In the genomic region with DNA sequence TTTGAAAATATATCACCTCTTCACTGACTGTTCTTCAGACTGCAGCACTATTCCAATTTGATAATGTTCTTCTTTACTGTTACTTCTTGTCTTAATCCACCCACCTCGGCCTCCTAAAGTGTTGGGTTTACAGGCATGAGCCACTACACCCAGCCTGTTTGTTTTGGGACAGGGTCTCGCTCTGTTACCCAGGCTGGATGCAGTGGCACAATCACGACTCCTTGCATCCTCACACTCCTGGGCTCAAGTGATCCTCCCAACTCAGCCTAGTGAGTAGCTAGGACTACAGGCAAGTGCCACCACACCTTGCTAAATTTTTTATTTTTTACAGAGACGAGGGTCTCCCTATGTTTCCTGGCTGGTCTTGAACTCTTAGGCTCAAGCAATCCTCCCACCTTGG, we compare ENCODE assay signal across 34 cellular contexts.
"Had no signal": no experiment of that assay in that cellular context is flagged by ENCODE, and none has a peak within 500 bp of the region (broad histone marks: within the 10 kb centered on the region; RNA-seq: fewer than 3 reads in every experiment).

No MANE protein-coding gene starts in this region.

- H3K4me3 Mint-ChIP-seq: activated CD4-positive, alpha-beta memory T cell treated with anti-CD3 and anti-CD28 coated beads, Interleukin-2, amount 10 ng/mL, durations not matched to agents 7 days and 5 days; activated CD8-positive, alpha-beta memory T cell treated with anti-CD3 and anti-CD28 coated beads, Interleukin-2, amount 10 ng/mL, durations not matched to agents 7 days and 5 days; activated naive CD4-positive, alpha-beta T cell treated with anti-CD3 and anti-CD28 coated beads, Interleukin-2, amount 50 U/mL, for 24 hours; activated naive CD8-positive, alpha-beta T cell treated with anti-CD3 and anti-CD28 coated beads, Interleukin-2, amount 10 ng/mL, durations not matched to agents 7 days and 5 days; central memory CD8-positive, alpha-beta T cell had no signal

- H3K9me3 ChIP-seq: ascending aorta had no signal

- H3K27me3 ChIP-seq: ascending aorta, cardiac muscle cell had no signal

- DNase-seq: activated CD4-positive, alpha-beta memory T cell treated with anti-CD3 and anti-CD28 coated beads, Interleukin-2, amount 10 ng/mL, durations not matched to agents 7 days and 5 days; activated CD4-positive, alpha-beta T cell treated with anti-CD3 and anti-CD28 coated beads for 1 hour; activated CD4-positive, alpha-beta T cell treated with anti-CD3 and anti-CD28 coated beads for 48 hours; activated CD4-positive, CD25-positive, alpha-beta regulatory T cell; activated CD8-positive, alpha-beta memory T cell treated with anti-CD3 and anti-CD28 coated beads for 24 hours; activated CD8-positive, alpha-beta memory T cell treated with anti-CD3 and anti-CD28 coated beads, Interleukin-2, amount 10 ng/mL, durations not matched to agents 7 days and 5 days; activated CD8-positive, alpha-beta memory T cell treated with anti-CD3 and anti-CD28 coated beads, Interleukin-2, amount 50 U/mL, for 48 hours; activated gamma-delta T cell; activated naive CD4-positive, alpha-beta T cell treated with Interleukin-2 at 50 U/mL for 16 hours; activated naive CD8-positive, alpha-beta T cell treated with anti-CD3 and anti-CD28 coated beads, Interleukin-2, amount 10 ng/mL, durations not matched to agents 7 days and 5 days; activated T-cell treated with anti-CD3 and anti-CD28 coated beads, Interleukin-2, amount 50 U/mL, for 48 hours; amygdala; NCI-H1092 treated with DMSO at 0.1 percent for 48 hours; NCI-H1417; NCI-H146; NCI-H187; NCI-H2029 treated with DMSO at 0.1 percent for 48 hours; NCI-H2107; NCI-H2171; NCI-H510A; NCI-H526; NCI-H748 treated with DMSO at 0.1 percent for 48 hours; NK-92 treated with Interleukin-12 subunit alpha and Interleukin-12 subunit beta, amount 100 ng/mL, for 24 hours; PC-3; SIG-M5; T-helper 1 cell; T1000; WERI-Rb-1 had no signal

- H3K27me3 Mint-ChIP-seq: activated CD4-positive, alpha-beta memory T cell treated with anti-CD3 and anti-CD28 coated beads, Interleukin-2, amount 10 ng/mL, durations not matched to agents 7 days and 5 days; activated CD8-positive, alpha-beta memory T cell treated with anti-CD3 and anti-CD28 coated beads, Interleukin-2, amount 10 ng/mL, durations not matched to agents 7 days and 5 days; activated naive CD4-positive, alpha-beta T cell treated with anti-CD3 and anti-CD28 coated beads, Interleukin-2, amount 50 U/mL, for 24 hours; activated naive CD8-positive, alpha-beta T cell treated with anti-CD3 and anti-CD28 coated beads, Interleukin-2, amount 10 ng/mL, durations not matched to agents 7 days and 5 days; central memory CD8-positive, alpha-beta T cell had no signal

- H3K9me3 Mint-ChIP-seq: activated CD4-positive, alpha-beta memory T cell treated with anti-CD3 and anti-CD28 coated beads, Interleukin-2, amount 10 ng/mL, durations not matched to agents 7 days and 5 days; activated naive CD4-positive, alpha-beta T cell treated with anti-CD3 and anti-CD28 coated beads, Interleukin-2, amount 50 U/mL, for 24 hours; activated naive CD8-positive, alpha-beta T cell treated with anti-CD3 and anti-CD28 coated beads, Interleukin-2, amount 10 ng/mL, durations not matched to agents 7 days and 5 days; central memory CD8-positive, alpha-beta T cell had no signal

- H3K4me3 ChIP-seq: ascending aorta, cardiac muscle cell had no signal

- H3K4me1 Mint-ChIP-seq: activated naive CD4-positive, alpha-beta T cell treated with anti-CD3 and anti-CD28 coated beads, Interleukin-2, amount 50 U/mL, for 24 hours had no signal

- ATAC-seq: activated CD8-positive, alpha-beta memory T cell treated with anti-CD3 and anti-CD28 coated beads, Interleukin-2, amount 10 ng/mL, durations not matched to agents 7 days and 5 days; PC-3; Right ventricle myocardium inferior; SK-N-SH treated with all-trans-retinoic acid at 6 μM for 48 hours had no signal

- H3K27ac Mint-ChIP-seq: activated CD4-positive, alpha-beta memory T cell treated with anti-CD3 and anti-CD28 coated beads, Interleukin-2, amount 10 ng/mL, durations not matched to agents 7 days and 5 days; activated CD8-positive, alpha-beta memory T cell treated with anti-CD3 and anti-CD28 coated beads, Interleukin-2, amount 10 ng/mL, durations not matched to agents 7 days and 5 days; activated naive CD4-positive, alpha-beta T cell treated with anti-CD3 and anti-CD28 coated beads, Interleukin-2, amount 50 U/mL, for 24 hours; activated naive CD8-positive, alpha-beta T cell treated with anti-CD3 and anti-CD28 coated beads, Interleukin-2, amount 10 ng/mL, durations not matched to agents 7 days and 5 days had no signal
